Comparison of ENCODE assay signal across 8 cellular contexts in the genomic region with DNA sequence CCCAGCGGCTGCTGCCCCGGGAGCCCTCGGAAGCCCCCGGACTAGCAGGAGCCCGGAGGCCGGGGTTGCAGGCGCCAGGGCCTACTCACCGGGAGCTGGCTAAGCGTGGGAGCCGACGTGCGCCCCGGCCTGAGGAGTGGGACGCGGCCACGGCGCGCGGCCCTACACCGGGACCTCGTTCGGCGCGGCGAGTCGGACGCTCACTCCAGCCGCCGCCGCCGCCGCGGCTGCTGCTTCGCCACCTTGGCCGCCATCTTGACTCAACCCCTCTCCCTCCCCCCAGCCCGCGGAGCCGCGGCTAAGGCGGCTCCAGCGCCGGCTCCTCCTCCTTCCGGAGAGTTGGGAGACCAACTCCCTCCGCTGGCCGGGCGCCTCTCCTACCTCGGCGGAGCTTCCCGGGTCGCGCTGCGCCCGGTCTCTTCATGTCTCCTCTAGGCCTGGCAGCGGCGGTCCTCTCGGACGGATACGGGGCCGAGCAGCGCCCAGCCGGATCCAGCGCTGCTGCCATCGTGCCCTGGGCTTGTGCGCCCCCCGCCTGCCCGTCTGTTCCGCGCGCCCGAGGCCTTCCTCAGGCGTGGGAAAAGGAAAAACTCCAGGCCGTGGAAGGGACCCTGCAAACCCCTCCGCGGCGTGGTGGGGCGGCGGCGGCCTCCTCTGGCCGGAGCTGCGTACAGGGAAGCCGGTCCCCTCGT. TPM values are rescaled to one million over a fixed set of nuclear protein-coding genes. Genes with fewer than 3 reads are reported as not detected.
DNase-seq lines count a peak whose midpoint lies in the region; ATAC-seq and TF ChIP-seq lines count a peak whose summit lies in the region.

A gene (minus strand): TSS at position 262 of the 692 bp plus-strand sequence. CDS start 20,965 bp downstream, outside the sequence.

- BruUV-seq in A673 (replicated peaks; lab: Mats Ljungman, UMichigan) = no TSS peak

- H3K4me1 ChIP-seq in A673 (ENCODE audit: insufficient read depth, low read length, poor library complexity, severe bottlenecking) = peaks cover 19% of the 10 kb centered on the region

- peak within 1 kb of the TSS; percentile 97 for H3K4me3 ChIP-seq in A673 (ENCODE audit: low read depth, low read length, poor library complexity, severe bottlenecking)
- H3K4me3 ChIP-seq in iPS-11a (ENCODE audit: low read depth, low read length) = peak within 1 kb of the TSS; percentile 91
- H3K4me3 ChIP-seq in skeletal muscle cell (ENCODE audit: low read depth, low read length) = peak within 1 kb of the TSS; percentile 94

- no peaks in the 10 kb centered on the region for H3K9me3 ChIP-seq in A673 (ENCODE audit: low read depth, low read length, poor library complexity, severe bottlenecking)

- ATAC-seq in GM18858 (IDR thresholded peaks at IDR 0.05; ENCODE audit: unreplicated experiment) (peak; percentile 61), HG03066 (IDR thresholded peaks at IDR 0.05; ENCODE audit: low read depth, unreplicated experiment) (peak; percentile 73)

- H3K9me3 Mint-ChIP-seq in brain = no peaks in the 10 kb centered on the region

- H3K4me3 Mint-ChIP-seq in brain = peak within 1 kb of the TSS; percentile 93 to 99 (median 95)

- H3K27me3 Mint-ChIP-seq in brain = peaks cover 17% of the 10 kb centered on the region

- H3K36me3 ChIP-seq in A673 (ENCODE audit: insufficient read depth, low read length, poor library complexity, severe bottlenecking) = no peaks in the 10 kb centered on the region

- intact Hi-C loops in A673 (cut with micrococcal nuclease; ENCODE audit: unreplicated experiment) = no loop called here

- POLR2A ChIA-PET in A673 (lab: Charles Lee; ENCODE audit: low non-redundant PET) = no interaction called here

- H3K27ac ChIP-seq in A673 (ENCODE audit: low read depth, low read length, poor library complexity, severe bottlenecking) = peak within 1 kb of the TSS; percentile 97

- H3K27ac Mint-ChIP-seq in brain = peak within 1 kb of the TSS; percentile 90 to 99 (median 96)

- TF ChIP-seq CTCF in A673 (conservative IDR thresholded peaks at IDR 0.05; ENCODE audit: low read depth, low read length) (peak; percentile 44; the same call in 1 of the 2 replicates), brain (conservative IDR thresholded peaks at IDR 0.05) (peak in 1 of 2 experiments; percentile 59)

- peaks cover 66% of the 10 kb centered on the region for H3K4me1 Mint-ChIP-seq in brain

- peaks cover 8% of the 10 kb centered on the region for H3K36me3 Mint-ChIP-seq in brain

- peak; percentile 97 for DNase-seq in A673 (ENCODE audit: low spot score)
- peak; percentile 55 for DNase-seq in NCI-H2107 treated with DMSO at 0.1 percent for 48 hours (lab: John Stamatoyannopoulos, UW; ENCODE audit: unreplicated experiment)
- DNase-seq in UCSD-AML1 (lab: John Stamatoyannopoulos, UW; ENCODE audit: unreplicated experiment) = peak; percentile 93
- DNase-seq in skeletal muscle cell (ENCODE audit: low read depth) = peak; percentile 77

- CTCF ChIA-PET in A673 (lab: Charles Lee) = no interaction called here

- no peaks in the 10 kb centered on the region for H3K27me3 ChIP-seq in A673 (replicated peaks; ENCODE audit: insufficient read depth, low read depth, low read length, poor library complexity)

RNA-seq across cellular contexts. Expression of the gene that starts here (rescaled TPM):
- total RNA-seq in A673 (2021) = 148 and 150 TPM in 2 replicates
- 50.3 TPM for polyA plus RNA-seq in brain (ENCODE audit: insufficient read depth, low read depth, low replicate concordance)

Comparison
In these comparisons a context has a peak if more than half of its experiments do, and no peak if none do; other contexts are left out.
1. Peak in every context shown above with its lines: DNase-seq, ATAC-seq, H3K4me3 ChIP-seq and H3K27ac ChIP-seq.